Comparison of ENCODE assay signal across 12 cellular contexts in the genomic region with DNA sequence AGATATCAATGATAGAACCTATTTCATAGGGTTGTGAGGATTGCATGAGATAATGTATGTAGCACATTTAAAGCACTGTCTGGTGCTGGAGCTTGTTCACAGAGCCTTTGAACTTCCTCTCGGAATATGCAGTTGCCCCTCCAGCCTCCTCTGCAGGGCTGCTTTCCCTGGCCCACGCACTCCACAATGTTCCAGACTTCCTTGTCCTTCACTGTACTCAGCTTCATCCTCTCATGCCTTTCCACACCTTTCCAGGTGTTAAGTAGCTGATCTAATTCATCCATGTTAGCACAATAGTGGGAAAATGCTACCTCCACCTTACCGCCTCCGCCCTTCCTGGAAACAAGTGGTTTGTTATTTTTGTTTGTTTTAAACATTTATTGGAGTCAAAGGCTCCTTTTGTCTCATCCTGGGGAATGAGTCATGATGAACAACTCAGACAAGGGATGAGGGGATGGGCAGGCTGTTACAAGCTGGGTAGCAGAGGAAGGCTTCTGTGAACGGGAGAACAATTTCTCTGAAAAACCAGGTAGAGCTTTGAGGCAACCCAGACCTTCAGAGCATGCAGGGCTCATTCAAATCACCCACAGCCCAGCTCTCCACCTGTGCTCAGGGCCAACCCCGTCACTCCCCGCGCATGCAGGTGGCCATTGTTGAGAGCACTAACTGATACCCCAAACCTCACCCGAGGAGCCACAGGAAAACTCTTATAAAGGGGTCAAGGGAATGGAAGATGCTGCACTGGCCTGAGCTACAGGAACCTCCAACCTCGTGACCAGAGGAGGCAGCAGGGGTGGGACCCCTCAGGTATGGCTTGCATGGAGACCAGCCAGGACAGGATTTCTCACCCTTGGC.
A peak's percentile ranks its signal among the peaks of the same experiment; 100 is the strongest.
DNase-seq lines count a peak whose midpoint lies in the region; TF ChIP-seq lines count a peak whose summit lies in the region.
"Had no signal": no experiment of that assay in that cellular context is flagged by ENCODE, and none has a peak within 500 bp of the region (broad histone marks: within the 10 kb centered on the region; RNA-seq: fewer than 3 reads in every experiment).

No MANE protein-coding gene starts in this region.

- no peaks in the 10 kb centered on the region for H3K9me3 ChIP-seq in SJCRH30 (replicated peaks)
- H3K9me3 ChIP-seq: gastroesophageal sphincter, psoas muscle had no signal

- CTCF ChIA-PET in Calu3 (lab: Charles Lee) (interaction anchor here (1.1 to 1.3 kb wide), 2 partner anchors 9 to 17 kb away, joined by 3 read pairs; no protein-coding TSS in a partner anchor), RWPE1 (lab: Yijun Ruan, JAX) (no interaction called here)

- H3K27me3 ChIP-seq in SJCRH30, result no peaks in the 10 kb centered on the region
- H3K27me3 ChIP-seq: cardiac muscle cell, gastroesophageal sphincter had no signal

- no peaks in the 10 kb centered on the region for H3K4me1 ChIP-seq in SJCRH30
- H3K4me1 ChIP-seq: gastroesophageal sphincter, psoas muscle had no signal

- H3K4me3 Mint-ChIP-seq in Calu3 (ENCODE audit: low read depth, unreplicated experiment), result no peak overlapping the region
- H3K4me3 Mint-ChIP-seq: activated T-cell treated with anti-CD3 and anti-CD28 coated beads, Interleukin-2, amount 50 U/mL, for 4 hours had no signal

- H3K4me3 ChIP-seq in SJCRH30, result no peak overlapping the region
- H3K4me3 ChIP-seq: cardiac muscle cell, gastroesophageal sphincter, psoas muscle had no signal

- no peaks in the 10 kb centered on the region for H3K9me3 Mint-ChIP-seq in Calu3 (ENCODE audit: low read depth, unreplicated experiment)
- H3K9me3 Mint-ChIP-seq: activated T-cell treated with anti-CD3 and anti-CD28 coated beads, Interleukin-2, amount 50 U/mL, for 4 hours had no signal

- H3K27ac Mint-ChIP-seq in Calu3 (ENCODE audit: unreplicated experiment), result peak overlapping the region; percentile 80

- no peak for TF ChIP-seq CTCF in Calu3 (IDR thresholded peaks at IDR 0.05; ENCODE audit: unreplicated experiment)
- TF ChIP-seq CTCF in RWPE1 (conservative IDR thresholded peaks at IDR 0.05; ENCODE audit: low read depth), result no peak

- intact Hi-C loops in Calu3 (cut with micrococcal nuclease; ENCODE audit: unreplicated experiment), result no loop called here

- H3K36me3 ChIP-seq in SJCRH30, result no peaks in the 10 kb centered on the region
- H3K36me3 ChIP-seq: cardiac muscle cell, gastroesophageal sphincter had no signal

- POLR2A ChIA-PET in RWPE1 (lab: Yijun Ruan, JAX; ENCODE audit: low non-redundant PET), result no interaction called here

- peak overlapping the region; percentile 63 for H3K27ac ChIP-seq in RWPE1
- no peak overlapping the region for H3K27ac ChIP-seq in SJCRH30
- H3K27ac ChIP-seq: cardiac muscle cell, gastroesophageal sphincter, psoas muscle had no signal

- peak; percentile 38 for DNase-seq in Calu3
- peak; percentile 43 for DNase-seq in HCEC 1CT
- peak; percentile 85 for DNase-seq in RWPE1 (ENCODE audit: low spot score)
- DNase-seq in hepatic stellate cell (ENCODE audit: low spot score), result peak; percentile 24
- DNase-seq in pons (ENCODE audit: low spot score), result no peak
- no peak for DNase-seq in activated T-cell treated with anti-CD3 and anti-CD28 coated beads, Interleukin-2, amount 50 U/mL, for 1 hour
- no peak for DNase-seq in SJCRH30
- DNase-seq: activated T-cell treated with anti-CD3 and anti-CD28 coated beads, Interleukin-2, amount 50 U/mL, for 4 hours; DMS79; psoas muscle had no signal

- H3K36me3 Mint-ChIP-seq in Calu3 (ENCODE audit: insufficient read depth, unreplicated experiment), result peaks cover 6% of the 10 kb centered on the region

- peaks cover 26% of the 10 kb centered on the region for H3K4me1 Mint-ChIP-seq in Calu3 (ENCODE audit: low read depth, unreplicated experiment)

- H3K27me3 Mint-ChIP-seq in Calu3 (ENCODE audit: unreplicated experiment), result no peaks in the 10 kb centered on the region

- no TSS peak for BruUV-seq in Calu3 (replicated peaks; lab: Mats Ljungman, UMichigan)

Comparison
In these comparisons a context has a peak if more than half of its experiments do, and no peak if none do; other contexts are left out.
1. DNase-seq: peak in Calu3 (single experiment), HCEC 1CT (single experiment), RWPE1 (single experiment) and hepatic stellate cell (single experiment); none in pons (single experiment), activated T-cell treated with anti-CD3 and anti-CD28 coated beads, Interleukin-2, amount 50 U/mL, for 1 hour (single experiment) and SJCRH30 (0 of 2).